ENCODE assay signal across 5 cellular contexts in the genomic region with DNA sequence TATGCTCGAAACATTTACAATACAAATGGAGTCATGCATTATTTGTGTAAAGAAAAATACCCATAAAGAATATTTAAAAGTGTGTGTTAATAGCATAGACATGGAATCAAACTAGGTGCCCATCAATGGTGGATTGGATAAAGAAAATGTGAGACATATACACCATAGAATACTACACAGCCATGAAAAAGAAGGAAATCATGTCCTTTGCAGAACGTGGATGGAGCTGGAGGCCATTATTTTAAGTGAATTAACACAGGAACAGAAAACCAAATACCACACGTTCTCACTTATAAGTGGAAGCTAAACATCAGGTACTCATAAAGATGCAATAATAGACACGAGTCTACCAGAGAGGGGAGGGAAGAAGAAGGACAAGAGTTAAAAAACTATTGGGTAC.
A peak's percentile ranks its signal among the peaks of the same experiment; 100 is the strongest.
TF ChIP-seq lines count a peak whose summit lies in the region.

No MANE protein-coding gene starts in this region.

TF ChIP-seq in A549, 52 proteins besides CTCF, POLR2A, EP300 and RAD21 (continues in another document):
- TF ChIP-seq KDM5A (IDR thresholded peaks at IDR 0.05) (no peak), ESRRA (IDR thresholded peaks at IDR 0.05; ENCODE audit: borderline replicate concordance, low read length) (no peak), NPAS2 (CRISPR knock-in tag; IDR thresholded peaks at IDR 0.05; ENCODE audit: borderline replicate concordance) (no peak), ELK1 (IDR thresholded peaks at IDR 0.05; ENCODE audit: low read depth, low read length) (no peak), POLR2AphosphoS2 (conservative IDR thresholded peaks at IDR 0.05; ENCODE audit: low read length) (no peak), TP53 (CRISPR knock-in tag; IDR thresholded peaks at IDR 0.05) (no peak), RNF2 (IDR thresholded peaks at IDR 0.05; ENCODE audit: borderline replicate concordance, low read depth) (no peak), EHF (CRISPR knock-in tag; IDR thresholded peaks at IDR 0.05) (no peak), NR3C1 (IDR thresholded peaks at IDR 0.05) (no peak)
- TF ChIP-seq, protein P1, sequence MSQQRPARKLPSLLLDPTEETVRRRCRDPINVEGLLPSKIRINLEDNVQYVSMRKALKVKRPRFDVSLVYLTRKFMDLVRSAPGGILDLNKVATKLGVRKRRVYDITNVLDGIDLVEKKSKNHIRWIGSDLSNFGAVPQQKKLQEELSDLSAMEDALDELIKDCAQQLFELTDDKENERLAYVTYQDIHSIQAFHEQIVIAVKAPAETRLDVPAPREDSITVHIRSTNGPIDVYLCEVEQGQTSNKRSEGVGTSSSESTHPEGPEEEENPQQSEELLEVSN (IDR thresholded peaks at IDR 0.05; ENCODE audit: borderline replicate concordance, low read depth): no peak
- TF ChIP-seq, protein P2, sequence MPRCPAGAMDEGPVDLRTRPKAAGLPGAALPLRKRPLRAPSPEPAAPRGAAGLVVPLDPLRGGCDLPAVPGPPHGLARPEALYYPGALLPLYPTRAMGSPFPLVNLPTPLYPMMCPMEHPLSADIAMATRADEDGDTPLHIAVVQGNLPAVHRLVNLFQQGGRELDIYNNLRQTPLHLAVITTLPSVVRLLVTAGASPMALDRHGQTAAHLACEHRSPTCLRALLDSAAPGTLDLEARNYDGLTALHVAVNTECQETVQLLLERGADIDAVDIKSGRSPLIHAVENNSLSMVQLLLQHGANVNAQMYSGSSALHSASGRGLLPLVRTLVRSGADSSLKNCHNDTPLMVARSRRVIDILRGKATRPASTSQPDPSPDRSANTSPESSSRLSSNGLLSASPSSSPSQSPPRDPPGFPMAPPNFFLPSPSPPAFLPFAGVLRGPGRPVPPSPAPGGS (IDR thresholded peaks at IDR 0.05): no peak

TF ChIP-seq in HEK293, 187 proteins besides CTCF, POLR2A, EP300 and RAD21:
- TF ChIP-seq GLIS2 (tag by site-specific recombination; IDR thresholded peaks at IDR 0.05): no peak
- peak; percentile 91 for TF ChIP-seq ZNF146 (tag by site-specific recombination; IDR thresholded peaks at IDR 0.05)

TF ChIP-seq in GM12878, 131 proteins besides CTCF, POLR2A, EP300 and RAD21:
- TF ChIP-seq NR2C1 (IDR thresholded peaks at IDR 0.05) (no peak), ZSCAN29 (IDR thresholded peaks at IDR 0.05) (no peak), RAD51 (IDR thresholded peaks at IDR 0.05) (no peak), SUZ12 (IDR thresholded peaks at IDR 0.05; ENCODE audit: unreplicated experiment) (no peak)

TF ChIP-seq in K562, 482 proteins besides CTCF, POLR2A, EP300 and RAD21:
- TF ChIP-seq SRF (CRISPR knock-in tag; IDR thresholded peaks at IDR 0.05) (no peak), ZNF146 (CRISPR knock-in tag; IDR thresholded peaks at IDR 0.05; ENCODE audit: unreplicated experiment) (peak; percentile 49), POLR2AphosphoS2 (IDR thresholded peaks at IDR 0.05; ENCODE audit: low read length) (no peak), XRCC5 (IDR thresholded peaks at IDR 0.05; ENCODE audit: low read depth, low read length) (no peak), CLOCK (CRISPR knock-in tag; IDR thresholded peaks at IDR 0.05; ENCODE audit: borderline replicate concordance) (no peak), ATF4 (CRISPR knock-in tag; IDR thresholded peaks at IDR 0.05) (no peak)

TF ChIP-seq in GM23338, 12 proteins besides CTCF, POLR2A, EP300 and RAD21:
- TF ChIP-seq STAT1 (IDR thresholded peaks at IDR 0.05; ENCODE audit: unreplicated experiment) (no peak), NANOG (IDR thresholded peaks at IDR 0.05; ENCODE audit: borderline replicate concordance) (no peak), REST (IDR thresholded peaks at IDR 0.05; ENCODE audit: unreplicated experiment) (no peak), ZNF114 (CRISPR knock-in tag; IDR thresholded peaks at IDR 0.05) (no peak), JUNB (IDR thresholded peaks at IDR 0.05; ENCODE audit: unreplicated experiment) (no peak), POLR2AphosphoS5 (IDR thresholded peaks at IDR 0.05; ENCODE audit: low read depth) (no peak), ZNF331 (CRISPR knock-in tag; IDR thresholded peaks at IDR 0.05; ENCODE audit: low read depth) (no peak), EZH2 (IDR thresholded peaks at IDR 0.05; ENCODE audit: low read depth, unreplicated experiment) (no peak), CREB1 (CRISPR knock-in tag; IDR thresholded peaks at IDR 0.05; ENCODE audit: low read depth) (no peak), EZH2phosphoT487 (IDR thresholded peaks at IDR 0.05; ENCODE audit: unreplicated experiment) (no peak)
- TF ChIP-seq, protein P3, sequence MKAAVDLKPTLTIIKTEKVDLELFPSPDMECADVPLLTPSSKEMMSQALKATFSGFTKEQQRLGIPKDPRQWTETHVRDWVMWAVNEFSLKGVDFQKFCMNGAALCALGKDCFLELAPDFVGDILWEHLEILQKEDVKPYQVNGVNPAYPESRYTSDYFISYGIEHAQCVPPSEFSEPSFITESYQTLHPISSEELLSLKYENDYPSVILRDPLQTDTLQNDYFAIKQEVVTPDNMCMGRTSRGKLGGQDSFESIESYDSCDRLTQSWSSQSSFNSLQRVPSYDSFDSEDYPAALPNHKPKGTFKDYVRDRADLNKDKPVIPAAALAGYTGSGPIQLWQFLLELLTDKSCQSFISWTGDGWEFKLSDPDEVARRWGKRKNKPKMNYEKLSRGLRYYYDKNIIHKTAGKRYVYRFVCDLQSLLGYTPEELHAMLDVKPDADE (IDR thresholded peaks at IDR 0.05): no peak
- TF ChIP-seq, protein P4, sequence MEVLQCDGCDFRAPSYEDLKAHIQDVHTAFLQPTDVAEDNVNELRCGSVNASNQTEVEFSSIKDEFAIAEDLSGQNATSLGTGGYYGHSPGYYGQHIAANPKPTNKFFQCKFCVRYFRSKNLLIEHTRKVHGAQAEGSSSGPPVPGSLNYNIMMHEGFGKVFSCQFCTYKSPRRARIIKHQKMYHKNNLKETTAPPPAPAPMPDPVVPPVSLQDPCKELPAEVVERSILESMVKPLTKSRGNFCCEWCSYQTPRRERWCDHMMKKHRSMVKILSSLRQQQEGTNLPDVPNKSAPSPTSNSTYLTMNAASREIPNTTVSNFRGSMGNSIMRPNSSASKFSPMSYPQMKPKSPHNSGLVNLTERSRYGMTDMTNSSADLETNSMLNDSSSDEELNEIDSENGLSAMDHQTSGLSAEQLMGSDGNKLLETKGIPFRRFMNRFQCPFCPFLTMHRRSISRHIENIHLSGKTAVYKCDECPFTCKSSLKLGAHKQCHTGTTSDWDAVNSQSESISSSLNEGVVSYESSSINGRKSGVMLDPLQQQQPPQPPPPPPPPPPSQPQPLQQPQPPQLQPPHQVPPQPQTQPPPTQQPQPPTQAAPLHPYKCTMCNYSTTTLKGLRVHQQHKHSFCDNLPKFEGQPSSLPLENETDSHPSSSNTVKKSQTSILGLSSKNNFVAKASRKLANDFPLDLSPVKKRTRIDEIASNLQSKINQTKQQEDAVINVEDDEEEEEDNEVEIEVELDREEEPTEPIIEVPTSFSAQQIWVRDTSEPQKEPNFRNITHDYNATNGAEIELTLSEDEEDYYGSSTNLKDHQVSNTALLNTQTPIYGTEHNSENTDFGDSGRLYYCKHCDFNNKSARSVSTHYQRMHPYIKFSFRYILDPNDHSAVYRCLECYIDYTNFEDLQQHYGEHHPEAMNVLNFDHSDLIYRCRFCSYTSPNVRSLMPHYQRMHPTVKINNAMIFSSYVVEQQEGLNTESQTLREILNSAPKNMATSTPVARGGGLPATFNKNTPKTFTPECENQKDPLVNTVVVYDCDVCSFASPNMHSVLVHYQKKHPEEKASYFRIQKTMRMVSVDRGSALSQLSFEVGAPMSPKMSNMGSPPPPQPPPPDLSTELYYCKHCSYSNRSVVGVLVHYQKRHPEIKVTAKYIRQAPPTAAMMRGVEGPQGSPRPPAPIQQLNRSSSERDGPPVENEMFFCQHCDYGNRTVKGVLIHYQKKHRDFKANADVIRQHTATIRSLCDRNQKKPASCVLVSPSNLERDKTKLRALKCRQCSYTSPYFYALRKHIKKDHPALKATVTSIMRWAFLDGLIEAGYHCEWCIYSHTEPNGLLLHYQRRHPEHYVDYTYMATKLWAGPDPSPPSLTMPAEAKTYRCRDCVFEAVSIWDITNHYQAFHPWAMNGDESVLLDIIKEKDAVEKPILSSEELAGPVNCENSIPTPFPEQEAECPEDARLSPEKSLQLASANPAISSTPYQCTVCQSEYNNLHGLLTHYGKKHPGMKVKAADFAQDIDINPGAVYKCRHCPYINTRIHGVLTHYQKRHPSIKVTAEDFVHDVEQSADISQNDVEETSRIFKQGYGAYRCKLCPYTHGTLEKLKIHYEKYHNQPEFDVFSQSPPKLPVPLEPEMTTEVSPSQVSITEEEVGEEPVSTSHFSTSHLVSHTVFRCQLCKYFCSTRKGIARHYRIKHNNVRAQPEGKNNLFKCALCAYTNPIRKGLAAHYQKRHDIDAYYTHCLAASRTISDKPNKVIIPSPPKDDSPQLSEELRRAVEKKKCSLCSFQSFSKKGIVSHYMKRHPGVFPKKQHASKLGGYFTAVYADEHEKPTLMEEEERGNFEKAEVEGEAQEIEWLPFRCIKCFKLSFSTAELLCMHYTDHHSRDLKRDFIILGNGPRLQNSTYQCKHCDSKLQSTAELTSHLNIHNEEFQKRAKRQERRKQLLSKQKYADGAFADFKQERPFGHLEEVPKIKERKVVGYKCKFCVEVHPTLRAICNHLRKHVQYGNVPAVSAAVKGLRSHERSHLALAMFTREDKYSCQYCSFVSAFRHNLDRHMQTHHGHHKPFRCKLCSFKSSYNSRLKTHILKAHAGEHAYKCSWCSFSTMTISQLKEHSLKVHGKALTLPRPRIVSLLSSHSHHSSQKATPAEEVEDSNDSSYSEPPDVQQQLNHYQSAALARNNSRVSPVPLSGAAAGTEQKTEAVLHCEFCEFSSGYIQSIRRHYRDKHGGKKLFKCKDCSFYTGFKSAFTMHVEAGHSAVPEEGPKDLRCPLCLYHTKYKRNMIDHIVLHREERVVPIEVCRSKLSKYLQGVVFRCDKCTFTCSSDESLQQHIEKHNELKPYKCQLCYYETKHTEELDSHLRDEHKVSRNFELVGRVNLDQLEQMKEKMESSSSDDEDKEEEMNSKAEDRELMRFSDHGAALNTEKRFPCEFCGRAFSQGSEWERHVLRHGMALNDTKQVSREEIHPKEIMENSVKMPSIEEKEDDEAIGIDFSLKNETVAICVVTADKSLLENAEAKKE (CRISPR knock-in tag; IDR thresholded peaks at IDR 0.05): no peak
TF ChIP-seq in GM23338: peak in this region for 0.
